Comparison of ENCODE assay signal across 8 cellular contexts in genomic region chr12:12081836-12082497, GRCh38. TPM values are rescaled to one million over a fixed set of nuclear protein-coding genes. Genes with fewer than 3 reads are reported as not detected.
DNase-seq lines count a peak whose midpoint lies in the region; ATAC-seq and TF ChIP-seq lines count a peak whose summit lies in the region.

No MANE protein-coding gene starts in this region.

- no peaks in the 10 kb centered on the region for H3K36me3 ChIP-seq in adrenal gland (replicated peaks in 1 of 2)
- no peaks in the 10 kb centered on the region for H3K36me3 ChIP-seq in tibial nerve
- H3K36me3 ChIP-seq in spleen: no peaks in the 10 kb centered on the region

- no peaks in the 10 kb centered on the region for H3K4me1 ChIP-seq in adrenal gland (replicated peaks in 1 of 2)
- H3K4me1 ChIP-seq in tibial nerve: peaks cover 0 to 11% (median 0%) of the 10 kb centered on the region in 4 donors
- peaks cover 0 to 9% (median 0%) of the 10 kb centered on the region in 6 donors for H3K4me1 ChIP-seq in spleen

- peak in 5 of 6 experiments; percentile 29 to 47 (median 33) for TF ChIP-seq CTCF in adrenal gland (IDR thresholded peaks at IDR 0.05)
- TF ChIP-seq CTCF in tibial nerve (IDR thresholded peaks at IDR 0.05): peak in 2 of 5 experiments; percentile 28 to 58
- peak in 5 of 11 experiments; percentile 17 to 46 (median 37) for TF ChIP-seq CTCF in spleen (IDR thresholded peaks at IDR 0.05 in 8 of 11, conservative IDR thresholded peaks at IDR 0.05 in 3 of 11)

- ATAC-seq in GM18868 (IDR thresholded peaks at IDR 0.05; ENCODE audit: unreplicated experiment): peak; percentile 78

- TF ChIP-seq EP300 in tibial nerve (IDR thresholded peaks at IDR 0.05): no peak

- H3K9me3 ChIP-seq in adrenal gland (replicated peaks in 1 of 3) (no peaks in the 10 kb centered on the region), tibial nerve (no peaks in the 10 kb centered on the region), spleen (no peaks in the 10 kb centered on the region)

- 68 to 93% (median 75%) methylated on average over 2 to 3 of the region's 3 CpGs for WGBS in adrenal gland, 4 donors
- 54 to 61% methylated on average over 3 of the region's 3 CpGs for WGBS in tibial nerve, 2 donors
- 69 to 84% (median 76%) methylated on average over 3 of the region's 3 CpGs for WGBS in spleen, 5 donors

- intact Hi-C loops in adrenal gland (cut with DNase I): loop anchor here in 1 of 2 donors (5.0 kb wide), 1 partner anchor 250 kb away; no protein-coding TSS in a partner anchor
- intact Hi-C loops in spleen (cut with DNase I; ENCODE audit: low total_unique reads): loop anchor here (10.0 kb wide), 1 partner anchor 243 kb away; no protein-coding TSS in a partner anchor

- H3K27me3 ChIP-seq in adrenal gland (no peaks in the 10 kb centered on the region), tibial nerve (no peaks in the 10 kb centered on the region), spleen (replicated peaks in 1 of 7) (no peaks in the 10 kb centered on the region)

- peak; percentile 74 for DNase-seq in AG20443 (ENCODE audit: low spot score)
- peak; percentile 3 for DNase-seq in NCI-H1092 (lab: John Stamatoyannopoulos, UW)
- no peak for DNase-seq in adrenal gland
- DNase-seq in iPS-NIHi7 (ENCODE audit: extremely low spot score): peak; percentile 56
- DNase-seq in tibial nerve (ENCODE audit: low spot score in 2 of 2): no peak
- no peak for DNase-seq in NCI-H510A (lab: John Stamatoyannopoulos, UW)
- no peak for DNase-seq in spleen

- H3K27ac ChIP-seq in adrenal gland: peak overlapping the region in 1 of 5 donors; percentile 24
- peak overlapping the region in 3 of 4 donors; percentile 51 to 66 (median 56) for H3K27ac ChIP-seq in tibial nerve
- peak overlapping the region in 4 of 8 donors; percentile 42 to 56 (median 50) for H3K27ac ChIP-seq in spleen

- H3K4me3 ChIP-seq in adrenal gland (no peak overlapping the region), tibial nerve (no peak overlapping the region), spleen (no peak overlapping the region)

- TF ChIP-seq POLR2A in adrenal gland (IDR thresholded peaks at IDR 0.05) (no peak), tibial nerve (IDR thresholded peaks at IDR 0.05) (no peak), spleen (IDR thresholded peaks at IDR 0.05) (no peak)

RNA-seq across cellular contexts. Expression of gene BCL2L14, which starts 11.2 kb away (rescaled TPM):
- not detected for total RNA-seq in adrenal gland
- not detected for polyA plus RNA-seq in adrenal gland
- total RNA-seq in tibial nerve: not detected
- 1 to 10 TPM in 3 of 7 donors, under 1 TPM in 3, not detected in 1; 0.68 to 2.2 (median 1.1) TPM for total RNA-seq in spleen
- under 1 TPM; 0.13 to 0.91 (median 0.91) TPM for polyA plus RNA-seq in spleen

Comparison
In these comparisons a context has a peak if more than half of its experiments do, and no peak if none do; other contexts are left out.
1. DNase-seq: peak in AG20443 (single experiment), NCI-H1092 (single experiment) and iPS-NIHi7 (single experiment); none in adrenal gland (0 of 7), tibial nerve (0 of 2), NCI-H510A (single experiment) and spleen (single experiment).